14 cellular contexts compared by ENCODE assay signal in the genomic region with DNA sequence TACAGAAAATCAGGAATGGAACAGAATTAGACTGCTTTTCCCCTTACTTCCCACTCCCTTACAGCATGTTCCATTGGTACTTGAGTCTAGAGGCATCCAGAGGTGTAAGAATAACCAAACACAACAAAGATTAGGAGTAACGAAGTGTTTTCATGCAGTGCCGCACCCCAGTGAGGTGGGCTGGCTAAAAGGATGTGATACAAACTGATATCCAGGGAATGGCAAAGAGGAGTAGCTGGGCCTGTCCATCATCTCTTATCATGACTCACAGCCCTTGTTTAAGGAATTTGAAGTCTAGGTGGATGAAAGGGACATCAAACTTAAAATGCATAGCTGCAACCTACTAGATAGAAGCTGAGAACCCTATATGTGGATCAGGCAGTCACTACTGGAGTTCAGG.
"Had no signal": no experiment of that assay in that cellular context is flagged by ENCODE, and none has a peak within 500 bp of the region (broad histone marks: within the 10 kb centered on the region; RNA-seq: fewer than 3 reads in every experiment).

No MANE protein-coding gene starts in this region.

- H3K27ac Mint-ChIP-seq: activated naive CD4-positive, alpha-beta T cell treated with anti-CD3 and anti-CD28 coated beads for 36 hours; mesothelial cell of epicardium had no signal

- H3K36me3 Mint-ChIP-seq: mesothelial cell of epicardium had no signal

- H3K9me3 Mint-ChIP-seq: activated naive CD4-positive, alpha-beta T cell treated with anti-CD3 and anti-CD28 coated beads for 36 hours; mesothelial cell of epicardium had no signal

- H3K4me3 Mint-ChIP-seq: activated naive CD4-positive, alpha-beta T cell treated with anti-CD3 and anti-CD28 coated beads for 36 hours; mesothelial cell of epicardium had no signal

- H3K27ac ChIP-seq: coronary artery, right atrium auricular region, suprapubic skin, upper lobe of right lung had no signal

- H3K4me3 ChIP-seq: coronary artery, right atrium auricular region, suprapubic skin had no signal

- DNase-seq: activated CD4-positive, alpha-beta T cell treated with anti-CD3 and anti-CD28 coated beads for 48 hours; activated CD8-positive, alpha-beta memory T cell treated with anti-CD3 and anti-CD28 coated beads for 24 hours; activated naive CD4-positive, alpha-beta T cell treated with anti-CD3 and anti-CD28 coated beads for 36 hours; caudate nucleus; effector CD4-positive, alpha-beta T cell; erythroblast; hippocampal formation; stimulated activated naive CD4-positive, alpha-beta T cell; T1000; upper lobe of right lung had no signal
